In genomic region chr17:9576521-9577401, GRCh38 we compare ENCODE assay signal across 8 cellular contexts. TPM values are rescaled to one million over a fixed set of nuclear protein-coding genes. Genes with fewer than 3 reads are reported as not detected.
DNase-seq lines count a peak whose midpoint lies in the region; ATAC-seq, FAIRE-seq and TF ChIP-seq lines count a peak whose summit lies in the region.

CFAP52 (plus strand) TSS chr17:9576642; CDS start chr17:9576696, 54 bp downstream.

- DNase-seq in GM06990 (ENCODE audit: extremely low read depth, insufficient read length) (peak; percentile 73), HPDE6-E6E7 (ENCODE audit: extremely low spot score) (peak; percentile 70), RCC 7860 (ENCODE audit: low spot score) (peak; percentile 17), fibroblast of mammary gland (ENCODE audit: low read depth) (peak; percentile 74), KG1 (lab: John Stamatoyannopoulos, UW) (no peak)
- peak; percentile 57 to 84 (median 72) for DNase-seq in naive thymus-derived CD8-positive, alpha-beta T cell
- DNase-seq in stimulated activated effector memory CD8-positive, alpha-beta T cell treated with anti-CD3 and anti-CD28 coated beads, Interleukin-12 subunit alpha, Interleukin-12 subunit beta, amount 100 ng/mL, for 72 hours (ENCODE audit: low spot score in 2 of 2), result peak; percentile 63 to 87

- ATAC-seq in activated T-helper 17 cell treated with anti-CD3 and anti-CD28 coated beads, Interleukin-2, amount 50 U/mL, for 72 hours (replicated peaks), result peak; percentile 70
- peak; percentile 72 to 78 for ATAC-seq in naive thymus-derived CD8-positive, alpha-beta T cell
- ATAC-seq in stimulated activated effector memory CD8-positive, alpha-beta T cell treated with anti-CD3 and anti-CD28 coated beads, Interleukin-12 subunit alpha, Interleukin-12 subunit beta, amount 100 ng/mL, for 72 hours, result peak; percentile 71

- H3K27me3 ChIP-seq in GM06990 (replicated peaks; ENCODE audit: control insufficient read depth, insufficient read depth, low read length), result no peaks in the 10 kb centered on the region

- peak within 1 kb of the TSS; percentile 98 for H3K27ac Mint-ChIP-seq in activated T-helper 17 cell treated with anti-CD3 and anti-CD28 coated beads, Interleukin-2, amount 50 U/mL, for 72 hours
- peak within 1 kb of the TSS; percentile 87 to 99 (median 92) for H3K27ac Mint-ChIP-seq in naive thymus-derived CD8-positive, alpha-beta T cell
- H3K27ac Mint-ChIP-seq in stimulated activated effector memory CD8-positive, alpha-beta T cell treated with anti-CD3 and anti-CD28 coated beads, Interleukin-12 subunit alpha, Interleukin-12 subunit beta, amount 100 ng/mL, for 72 hours, result peak within 1 kb of the TSS; percentile 91

- H3K36me3 Mint-ChIP-seq in activated T-helper 17 cell treated with anti-CD3 and anti-CD28 coated beads, Interleukin-2, amount 50 U/mL, for 72 hours (ENCODE audit: low read depth), result peaks cover 12% of the 10 kb centered on the region
- H3K36me3 Mint-ChIP-seq in naive thymus-derived CD8-positive, alpha-beta T cell, result no peaks in the 10 kb centered on the region
- H3K36me3 Mint-ChIP-seq in stimulated activated effector memory CD8-positive, alpha-beta T cell treated with anti-CD3 and anti-CD28 coated beads, Interleukin-12 subunit alpha, Interleukin-12 subunit beta, amount 100 ng/mL, for 72 hours, result peaks cover 17% of the 10 kb centered on the region

- H3K4me3 Mint-ChIP-seq in activated T-helper 17 cell treated with anti-CD3 and anti-CD28 coated beads, Interleukin-2, amount 50 U/mL, for 72 hours, result peak within 1 kb of the TSS; percentile 90
- peak within 1 kb of the TSS; percentile 94 to 100 (median 99) for H3K4me3 Mint-ChIP-seq in naive thymus-derived CD8-positive, alpha-beta T cell
- H3K4me3 Mint-ChIP-seq in stimulated activated effector memory CD8-positive, alpha-beta T cell treated with anti-CD3 and anti-CD28 coated beads, Interleukin-12 subunit alpha, Interleukin-12 subunit beta, amount 100 ng/mL, for 72 hours, result peak within 1 kb of the TSS; percentile 88

- H3K36me3 ChIP-seq in GM06990 (ENCODE audit: control insufficient read depth, insufficient read depth, low read length), result no peaks in the 10 kb centered on the region

- peaks cover 18% of the 10 kb centered on the region for H3K4me1 Mint-ChIP-seq in activated T-helper 17 cell treated with anti-CD3 and anti-CD28 coated beads, Interleukin-2, amount 50 U/mL, for 72 hours
- peaks cover 21 to 35% (median 28%) of the 10 kb centered on the region in 4 donors for H3K4me1 Mint-ChIP-seq in naive thymus-derived CD8-positive, alpha-beta T cell
- peaks cover 31% of the 10 kb centered on the region for H3K4me1 Mint-ChIP-seq in stimulated activated effector memory CD8-positive, alpha-beta T cell treated with anti-CD3 and anti-CD28 coated beads, Interleukin-12 subunit alpha, Interleukin-12 subunit beta, amount 100 ng/mL, for 72 hours

- POLR2A ChIA-PET in naive thymus-derived CD8-positive, alpha-beta T cell (lab: Charles Lee), result interaction anchor here (1.2 kb wide), 1 partner anchor 16 kb away, joined by 4 read pairs; no protein-coding TSS in a partner anchor

- TF ChIP-seq CTCF in GM06990 (IDR thresholded peaks at IDR 0.05; ENCODE audit: insufficient read depth, low read length, poor library complexity, severe bottlenecking), result peak; percentile 83
- peak; percentile 84 for TF ChIP-seq CTCF in fibroblast of mammary gland (conservative IDR thresholded peaks at IDR 0.05; ENCODE audit: control insufficient read depth, insufficient read depth, low read depth, low read length)

- FAIRE-seq in RCC 7860 (lab: Jason Lieb, UNC), result no peak

- H3K27me3 Mint-ChIP-seq in activated T-helper 17 cell treated with anti-CD3 and anti-CD28 coated beads, Interleukin-2, amount 50 U/mL, for 72 hours, result no peaks in the 10 kb centered on the region
- H3K27me3 Mint-ChIP-seq in naive thymus-derived CD8-positive, alpha-beta T cell, result no peaks in the 10 kb centered on the region

- no peaks in the 10 kb centered on the region for H3K9me3 Mint-ChIP-seq in activated T-helper 17 cell treated with anti-CD3 and anti-CD28 coated beads, Interleukin-2, amount 50 U/mL, for 72 hours
- no peaks in the 10 kb centered on the region for H3K9me3 Mint-ChIP-seq in naive thymus-derived CD8-positive, alpha-beta T cell
- no peaks in the 10 kb centered on the region for H3K9me3 Mint-ChIP-seq in stimulated activated effector memory CD8-positive, alpha-beta T cell treated with anti-CD3 and anti-CD28 coated beads, Interleukin-12 subunit alpha, Interleukin-12 subunit beta, amount 100 ng/mL, for 72 hours

- peak within 1 kb of the TSS; percentile 98 for H3K4me3 ChIP-seq in GM06990 (replicated peaks; ENCODE audit: low read depth, low read length)
- peak within 1 kb of the TSS; percentile 94 for H3K4me3 ChIP-seq in fibroblast of mammary gland (ENCODE audit: control insufficient read depth, low read depth, low read length)

RNA-seq across cellular contexts. Expression of gene CFAP52, which starts in this region (rescaled TPM):
- not detected for total RNA-seq in activated T-helper 17 cell treated with anti-CD3 and anti-CD28 coated beads, Interleukin-2, amount 50 U/mL, for 72 hours
- not detected for total RNA-seq in naive thymus-derived CD8-positive, alpha-beta T cell
- polyA plus RNA-seq in naive thymus-derived CD8-positive, alpha-beta T cell, result not detected

Comparison
In these comparisons a context has a peak if more than half of its experiments do, and no peak if none do; other contexts are left out.
1. Peak in ATAC-seq in activated T-helper 17 cell treated with anti-CD3 and anti-CD28 coated beads, Interleukin-2, amount 50 U/mL, for 72 hours; RNA of the gene not detected or under 1 TPM.
2. Peak in DNase-seq and ATAC-seq in naive thymus-derived CD8-positive, alpha-beta T cell; RNA of the gene not detected or under 1 TPM.